8 cellular contexts compared by ENCODE assay signal in the genomic region with DNA sequence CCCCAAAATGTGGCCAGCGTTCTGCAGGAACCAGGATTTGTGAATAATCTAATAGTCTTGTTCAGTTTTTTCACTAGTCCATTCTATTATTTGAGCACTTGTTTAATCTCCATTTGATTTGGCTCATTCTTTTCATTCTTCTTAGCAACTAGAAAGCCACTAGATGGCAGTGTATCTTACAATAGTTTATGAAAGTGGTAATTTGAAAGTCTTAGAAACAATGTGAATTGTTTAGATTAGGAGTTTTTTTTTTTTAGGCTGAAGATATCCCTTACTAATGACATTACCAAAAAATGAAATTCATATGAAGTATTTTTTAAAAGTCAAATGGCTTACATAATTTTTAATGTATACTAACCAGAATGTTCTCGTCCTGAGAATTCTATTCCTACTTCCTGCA. TPM values are rescaled to one million over a fixed set of nuclear protein-coding genes. Genes with fewer than 3 reads are reported as not detected.
DNase-seq lines count a peak whose midpoint lies in the region; ATAC-seq and TF ChIP-seq lines count a peak whose summit lies in the region.

No MANE protein-coding gene starts in this region.

- no peak overlapping the region for H3K27ac Mint-ChIP-seq in CD8-positive, alpha-beta T cell

- no peak overlapping the region for H3K4me3 Mint-ChIP-seq in CD8-positive, alpha-beta T cell
- H3K4me3 Mint-ChIP-seq in activated T-cell treated with anti-CD3 and anti-CD28 coated beads, Interleukin-2, amount 50 U/mL, for 4 hours, result no peak overlapping the region

- no peak overlapping the region for H2AFZ ChIP-seq in mesenchymal stem cell (ENCODE audit: low read depth, low read length)

- H3K4me1 Mint-ChIP-seq in CD8-positive, alpha-beta T cell (ENCODE audit: low read depth), result peaks cover 15% of the 10 kb centered on the region
- peaks cover 16% of the 10 kb centered on the region for H3K4me1 Mint-ChIP-seq in activated T-cell treated with anti-CD3 and anti-CD28 coated beads, Interleukin-2, amount 50 U/mL, for 4 hours (ENCODE audit: low read depth)

- no peak overlapping the region for H2BK15ac ChIP-seq in mesenchymal stem cell (ENCODE audit: low read depth, poor library complexity, severe bottlenecking)

- H3K4me1 ChIP-seq in CD8-positive, alpha-beta T cell (ENCODE audit: insufficient read depth, low read length), result peaks cover 7% of the 10 kb centered on the region
- H3K4me1 ChIP-seq in mesenchymal stem cell (ENCODE audit: control insufficient read depth, insufficient read depth, low read depth, low read length), result no peaks in the 10 kb centered on the region

- H3K36me3 ChIP-seq in CD8-positive, alpha-beta T cell (ENCODE audit: insufficient read depth, low read length), result no peaks in the 10 kb centered on the region
- peaks cover 0 to 37% of the 10 kb centered on the region in 2 experiments for H3K36me3 ChIP-seq in mesenchymal stem cell (ENCODE audit: control insufficient read depth in 1 of 2, insufficient read depth in 2 of 2, low read depth in 1 of 2, low read length in 2 of 2)

- H3K4me3 ChIP-seq in CD8-positive, alpha-beta T cell (ENCODE audit: low read depth, low read length), result no peak overlapping the region
- no peak overlapping the region for H3K4me3 ChIP-seq in mesenchymal stem cell (ENCODE audit: insufficient read depth in 1 of 2, low read depth in 1 of 2, low read length in 2 of 2)

- no peak overlapping the region for H4K91ac ChIP-seq in mesenchymal stem cell (ENCODE audit: low read length)

- no peaks in the 10 kb centered on the region for H3K9me3 ChIP-seq in CD8-positive, alpha-beta T cell (ENCODE audit: low read length)
- H3K9me3 ChIP-seq in mesenchymal stem cell (ENCODE audit: control insufficient read depth, low read length), result no peaks in the 10 kb centered on the region

- peaks cover 2% of the 10 kb centered on the region for H3K36me3 Mint-ChIP-seq in CD8-positive, alpha-beta T cell
- H3K36me3 Mint-ChIP-seq in activated T-cell treated with anti-CD3 and anti-CD28 coated beads, Interleukin-2, amount 50 U/mL, for 4 hours (ENCODE audit: insufficient read depth), result no peaks in the 10 kb centered on the region

- H4K8ac ChIP-seq in mesenchymal stem cell (ENCODE audit: low read length), result no peak overlapping the region

- no peak overlapping the region for H2BK5ac ChIP-seq in mesenchymal stem cell (ENCODE audit: low read depth, low read length, poor library complexity, severe bottlenecking)

- peak; percentile 48 for TF ChIP-seq CTCF in CD8-positive, alpha-beta T cell (IDR thresholded peaks at IDR 0.05)
- TF ChIP-seq CTCF in LNCAP (IDR thresholded peaks at IDR 0.05), result peak; percentile 64

- H3K27ac ChIP-seq in CD8-positive, alpha-beta T cell (ENCODE audit: low read depth, low read length), result no peak overlapping the region
- no peak overlapping the region for H3K27ac ChIP-seq in mesenchymal stem cell (ENCODE audit: low read length, poor library complexity, severe bottlenecking)

- H3K4me2 ChIP-seq in mesenchymal stem cell (ENCODE audit: low read length, poor library complexity, severe bottlenecking), result no peak overlapping the region

- no CpG with 5 or more reads among the region's 2 CpGs for whole genome bisulfite sequencing in mesenchymal stem cell

- DNase-seq in CD8-positive, alpha-beta T cell, result no peak
- peak; percentile 28 for DNase-seq in astrocyte of the hippocampus (ENCODE audit: low read depth, low spot score)
- peak; percentile 7 for DNase-seq in mesenchymal stem cell
- DNase-seq in activated T-cell treated with anti-CD3 and anti-CD28 coated beads, Interleukin-2, amount 50 U/mL, for 4 hours, result no peak
- no peak for DNase-seq in GOT3 (lab: John Stamatoyannopoulos, UW)

- H2AK5ac ChIP-seq in mesenchymal stem cell (ENCODE audit: low read length, severe bottlenecking), result no peak overlapping the region

- POLR2A ChIA-PET in CD8-positive, alpha-beta T cell (lab: Charles Lee), result no interaction called here

- CTCF ChIA-PET in CD8-positive, alpha-beta T cell (lab: Charles Lee), result interaction anchor here (0.6 to 1.9 kb wide), 11 partner anchors 9 to 285 kb away, joined by 3 to 10 read pairs (median 3); no protein-coding TSS in a partner anchor

- no peak overlapping the region for H3K9ac ChIP-seq in mesenchymal stem cell (ENCODE audit: low read length)

- H3K18ac ChIP-seq in mesenchymal stem cell (ENCODE audit: low read depth in 1 of 2, low read length in 2 of 2), result no peak overlapping the region

- H3K4ac ChIP-seq in mesenchymal stem cell (ENCODE audit: low read depth in 1 of 2, low read length in 2 of 2), result no peak overlapping the region

- no peak overlapping the region for H2BK12ac ChIP-seq in mesenchymal stem cell (ENCODE audit: low read length in 2 of 2)

- H3K14ac ChIP-seq in mesenchymal stem cell (ENCODE audit: low read length in 2 of 2), result no peak overlapping the region

- H3K27me3 ChIP-seq in CD8-positive, alpha-beta T cell (ENCODE audit: insufficient read depth, low read length), result no peaks in the 10 kb centered on the region
- H3K27me3 ChIP-seq in mesenchymal stem cell (ENCODE audit: control insufficient read depth in 1 of 2, insufficient read depth in 1 of 2, low read length in 2 of 2), result no peaks in the 10 kb centered on the region

- no peak overlapping the region for H2BK120ac ChIP-seq in mesenchymal stem cell (ENCODE audit: low read depth, low read length)

- H3K9me3 Mint-ChIP-seq in CD8-positive, alpha-beta T cell, result no peaks in the 10 kb centered on the region
- no peaks in the 10 kb centered on the region for H3K9me3 Mint-ChIP-seq in activated T-cell treated with anti-CD3 and anti-CD28 coated beads, Interleukin-2, amount 50 U/mL, for 4 hours

- H3K23ac ChIP-seq in mesenchymal stem cell (ENCODE audit: low read length in 2 of 2), result no peak overlapping the region

- H3K79me1 ChIP-seq in mesenchymal stem cell (replicated peaks; ENCODE audit: low read length, poor library complexity, severe bottlenecking), result no peaks in the 10 kb centered on the region

- H3K27me3 Mint-ChIP-seq in CD8-positive, alpha-beta T cell (ENCODE audit: low read depth), result no peaks in the 10 kb centered on the region
- no peaks in the 10 kb centered on the region for H3K27me3 Mint-ChIP-seq in activated T-cell treated with anti-CD3 and anti-CD28 coated beads, Interleukin-2, amount 50 U/mL, for 4 hours (ENCODE audit: low read depth)

- intact Hi-C loops in CD8-positive, alpha-beta T cell (cut with DNase I, micrococcal nuclease), result loop anchor here in 1 of 2 experiments (2.0 kb wide), 2 partner anchors 37 to 51 kb away; no protein-coding TSS in a partner anchor

- no peak for ATAC-seq in CD8-positive, alpha-beta T cell
- ATAC-seq in activated T-cell treated with anti-CD3 and anti-CD28 coated beads, Interleukin-2, amount 50 U/mL, for 4 hours, result no peak
- ATAC-seq in GM19023 (IDR thresholded peaks at IDR 0.05; ENCODE audit: unreplicated experiment), result no peak
- no peak for ATAC-seq in GM18517 (IDR thresholded peaks at IDR 0.05; ENCODE audit: unreplicated experiment)

RNA-seq across cellular contexts. Expression of gene ERI2, which starts 6.7 kb away (rescaled TPM):
- total RNA-seq in CD8-positive, alpha-beta T cell, result under 1 TPM in 1 of 2 experiments, not detected in 1; 0.14 TPM
- polyA plus RNA-seq in mesenchymal stem cell (2013, experiment 1 of 2), result 5.4 TPM
- polyA plus RNA-seq in mesenchymal stem cell (2013, experiment 2 of 2), result 5.5 TPM
- 1 to 10 TPM; 8.1 to 9.4 (median 9.4) TPM for total RNA-seq in activated T-cell treated with anti-CD3 and anti-CD28 coated beads, Interleukin-2, amount 50 U/mL, for 4 hours

RNA-seq across cellular contexts. Expression of gene REXO5, which starts 6.7 kb away (rescaled TPM):
- under 1 TPM; 0.38 to 0.42 TPM for total RNA-seq in CD8-positive, alpha-beta T cell
- polyA plus RNA-seq in mesenchymal stem cell (2013, experiment 1 of 2), result 0.88 TPM
- polyA plus RNA-seq in mesenchymal stem cell (2013, experiment 2 of 2), result 1.2 TPM
- total RNA-seq in activated T-cell treated with anti-CD3 and anti-CD28 coated beads, Interleukin-2, amount 50 U/mL, for 4 hours, result 1 to 10 TPM; 2.9 to 3.9 (median 2.9) TPM

RNA-seq across cellular contexts. Expression of gene ACSM3, which starts 35.8 kb away (rescaled TPM):
- 1 to 10 TPM; 5.4 to 6.6 TPM for total RNA-seq in CD8-positive, alpha-beta T cell
- polyA plus RNA-seq in mesenchymal stem cell (2013, experiment 1 of 2), result 0.25 TPM
- polyA plus RNA-seq in mesenchymal stem cell (2013, experiment 2 of 2), result 0.15 TPM
- total RNA-seq in activated T-cell treated with anti-CD3 and anti-CD28 coated beads, Interleukin-2, amount 50 U/mL, for 4 hours, result 1 to 10 TPM; 4.3 to 5.7 (median 4.6) TPM

RNA-seq across cellular contexts. Expression of gene THUMPD1, which starts 58.0 kb away (rescaled TPM):
- total RNA-seq in CD8-positive, alpha-beta T cell, result 100 to 1,000 TPM; 105 to 109 TPM
- polyA plus RNA-seq in mesenchymal stem cell (2013, experiment 1 of 2), result 18.4 TPM
- 19.5 TPM for polyA plus RNA-seq in mesenchymal stem cell (2013, experiment 2 of 2)
- 10 to 100 TPM; 54.7 to 57.5 (median 55.7) TPM for total RNA-seq in activated T-cell treated with anti-CD3 and anti-CD28 coated beads, Interleukin-2, amount 50 U/mL, for 4 hours

Comparison
In these comparisons a context has a peak if more than half of its experiments do, and no peak if none do; other contexts are left out.
1. DNase-seq: peak in astrocyte of the hippocampus (single experiment) and mesenchymal stem cell (single experiment); none in CD8-positive, alpha-beta T cell (0 of 7), activated T-cell treated with anti-CD3 and anti-CD28 coated beads, Interleukin-2, amount 50 U/mL, for 4 hours (single experiment) and GOT3 (single experiment).
2. RNA of gene ERI2, which starts 6.7 kb away (total RNA-seq): 8.1 to 9.4 TPM in activated T-cell treated with anti-CD3 and anti-CD28 coated beads, Interleukin-2, amount 50 U/mL, for 4 hours; 0.14 TPM in CD8-positive, alpha-beta T cell; every median in the first group is over 4 times any median in the second.